In genomic region chrY:13312966-13313365, GRCh38 we compare ENCODE assay signal across 22 cellular contexts.
"Had no signal": no experiment of that assay in that cellular context is flagged by ENCODE, and none has a peak within 500 bp of the region (broad histone marks: within the 10 kb centered on the region; RNA-seq: fewer than 3 reads in every experiment).

No MANE protein-coding gene starts in this region.

- DNase-seq: IMR-90, Karpas-422, KG1, MG63, NCI-H1092 treated with DMSO at 0.1 percent for 48 hours, NCI-H1436, NCI-H187, NCI-H2029, NCI-H2081 treated with DMSO at 0.1 percent for 48 hours, NCI-H2171, NCI-H226, NCI-H446, NCI-H510A, NCI-H524 treated with DMSO at 0.1 percent for 48 hours, NCI-H69, NCI-H774, Right ventricle myocardium superior, RPMI8226, SIG-M5 had no signal

- H3K27me3 ChIP-seq: MG63, SJSA1 had no signal

- H3K9me3 ChIP-seq: MG63, SJSA1 had no signal

- H3K27ac ChIP-seq: SJSA1, SK-N-MC had no signal

- H3K4me1 ChIP-seq: SJSA1 had no signal

- H3K4me3 ChIP-seq: MG63, SJSA1, SK-N-MC had no signal

- ATAC-seq: HepG2 had no signal

- H3K36me3 ChIP-seq: MG63, SJSA1 had no signal
